ENCODE assay signal across 14 cellular contexts in the genomic region with DNA sequence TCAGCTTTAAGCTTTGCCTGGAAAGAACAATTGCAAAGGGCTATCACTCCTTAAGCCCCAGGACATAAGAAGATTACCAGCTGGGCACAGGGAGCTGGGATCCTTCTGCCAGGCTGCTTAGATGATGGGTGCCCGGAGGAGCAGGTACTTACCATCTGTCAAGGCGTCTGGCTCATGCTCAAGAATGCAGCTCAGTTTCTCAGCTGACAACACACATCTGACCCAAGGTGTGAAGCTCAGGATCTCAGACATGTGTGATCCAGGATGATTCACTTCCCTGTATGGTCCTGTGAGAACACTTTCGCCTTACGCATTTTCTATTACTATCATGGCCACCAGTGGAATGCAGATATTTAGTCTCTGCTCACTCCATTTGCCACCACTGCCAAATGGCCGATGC. TPM values are rescaled to one million over a fixed set of nuclear protein-coding genes. Genes with fewer than 3 reads are reported as not detected.
DNase-seq lines count a peak whose midpoint lies in the region; ATAC-seq lines count a peak whose summit lies in the region.
"Had no signal": no experiment of that assay in that cellular context is flagged by ENCODE, and none has a peak within 500 bp of the region (broad histone marks: within the 10 kb centered on the region; RNA-seq: fewer than 3 reads in every experiment).

No MANE protein-coding gene starts in this region.

- H3K4me3 Mint-ChIP-seq in activated T-cell treated with anti-CD3 and anti-CD28 coated beads, Interleukin-2, amount 50 U/mL, for 24 hours: no peak overlapping the region
- H3K4me3 Mint-ChIP-seq in activated naive CD8-positive, alpha-beta T cell treated with anti-CD3 and anti-CD28 coated beads, Interleukin-2, amount 10 ng/mL, durations not matched to agents 7 days and 5 days: no peak overlapping the region
- H3K4me3 Mint-ChIP-seq: endodermal cell had no signal

- peaks cover 5% of the 10 kb centered on the region for H3K36me3 Mint-ChIP-seq in activated T-cell treated with anti-CD3 and anti-CD28 coated beads, Interleukin-2, amount 50 U/mL, for 24 hours (ENCODE audit: low read depth)
- peaks cover 26% of the 10 kb centered on the region for H3K36me3 Mint-ChIP-seq in activated naive CD8-positive, alpha-beta T cell treated with anti-CD3 and anti-CD28 coated beads, Interleukin-2, amount 10 ng/mL, durations not matched to agents 7 days and 5 days

- no peaks in the 10 kb centered on the region for H3K27me3 ChIP-seq in thymus (ENCODE audit: control insufficient read depth, insufficient read depth)
- H3K27me3 ChIP-seq: gastroesophageal sphincter had no signal

- peaks cover 13% of the 10 kb centered on the region for H3K9me3 Mint-ChIP-seq in activated T-cell treated with anti-CD3 and anti-CD28 coated beads, Interleukin-2, amount 50 U/mL, for 24 hours
- peaks cover 17% of the 10 kb centered on the region for H3K9me3 Mint-ChIP-seq in activated naive CD8-positive, alpha-beta T cell treated with anti-CD3 and anti-CD28 coated beads, Interleukin-2, amount 10 ng/mL, durations not matched to agents 7 days and 5 days
- H3K9me3 Mint-ChIP-seq: endodermal cell had no signal

- no peak for ATAC-seq in activated naive CD8-positive, alpha-beta T cell treated with anti-CD3 and anti-CD28 coated beads, Interleukin-2, amount 10 ng/mL, durations not matched to agents 7 days and 5 days (ENCODE audit: low read depth)
- no peak for ATAC-seq in GM21526 (IDR thresholded peaks at IDR 0.05; ENCODE audit: low FRiP score, unreplicated experiment)
- ATAC-seq: gastroesophageal sphincter, Panc1 had no signal

- H3K36me3 ChIP-seq in thymus (ENCODE audit: control insufficient read depth, insufficient read depth): no peaks in the 10 kb centered on the region
- H3K36me3 ChIP-seq: gastroesophageal sphincter had no signal

- no peak overlapping the region for H3K4me3 ChIP-seq in thymus (ENCODE audit: low read length)
- H3K4me3 ChIP-seq: gastroesophageal sphincter had no signal

- POLR2A ChIA-PET in activated naive CD8-positive, alpha-beta T cell treated with anti-CD3 and anti-CD28 coated beads, Interleukin-2, amount 10 ng/mL, durations not matched to agents 7 days and 5 days (lab: Charles Lee): interaction anchor here (0.9 kb wide), 1 partner anchor 14 kb away, joined by 3 read pairs; a partner anchor contains a TSS

- H3K27ac ChIP-seq in thymus (ENCODE audit: low read depth): peak overlapping the region; percentile 69
- H3K27ac ChIP-seq: gastroesophageal sphincter had no signal

- H3K27me3 Mint-ChIP-seq in activated T-cell treated with anti-CD3 and anti-CD28 coated beads, Interleukin-2, amount 50 U/mL, for 24 hours: no peaks in the 10 kb centered on the region
- H3K27me3 Mint-ChIP-seq in activated naive CD8-positive, alpha-beta T cell treated with anti-CD3 and anti-CD28 coated beads, Interleukin-2, amount 10 ng/mL, durations not matched to agents 7 days and 5 days: peaks cover 4% of the 10 kb centered on the region

- H3K9me3 ChIP-seq in thymus (ENCODE audit: control insufficient read depth): no peaks in the 10 kb centered on the region

- peaks cover 47% of the 10 kb centered on the region for H3K4me1 Mint-ChIP-seq in activated T-cell treated with anti-CD3 and anti-CD28 coated beads, Interleukin-2, amount 50 U/mL, for 24 hours (ENCODE audit: low read depth)
- peaks cover 47% of the 10 kb centered on the region for H3K4me1 Mint-ChIP-seq in activated naive CD8-positive, alpha-beta T cell treated with anti-CD3 and anti-CD28 coated beads, Interleukin-2, amount 10 ng/mL, durations not matched to agents 7 days and 5 days
- H3K4me1 Mint-ChIP-seq: endodermal cell had no signal

- peaks cover 22% of the 10 kb centered on the region for H3K4me1 ChIP-seq in thymus (ENCODE audit: control insufficient read depth, insufficient read depth, low read length)
- H3K4me1 ChIP-seq: gastroesophageal sphincter had no signal

- DNase-seq in activated T-cell treated with anti-CD3 and anti-CD28 coated beads, Interleukin-2, amount 50 U/mL, for 24 hours: no peak
- DNase-seq in activated T-cell treated with anti-CD3 and anti-CD28 coated beads, Interleukin-2, amount 50 U/mL, for 1 hour: no peak
- DNase-seq in NCI-H524 treated with DMSO at 0.1 percent for 48 hours (lab: John Stamatoyannopoulos, UW) (peak; percentile 93), SK-N-DZ (ENCODE audit: low spot score) (no peak), NCI-H748 treated with DMSO at 0.1 percent for 48 hours (lab: John Stamatoyannopoulos, UW) (no peak)
- no peak for DNase-seq in activated naive CD8-positive, alpha-beta T cell treated with anti-CD3 and anti-CD28 coated beads, Interleukin-2, amount 10 ng/mL, durations not matched to agents 7 days and 5 days
- DNase-seq: activated CD4-positive, alpha-beta T cell treated with anti-CD3 and anti-CD28 coated beads, Interleukin-2, amount 50 U/mL, for 4 hours; endodermal cell; MV-4-11; occipital lobe had no signal

- 91% methylated on average over 5 of the region's 5 CpGs for WGBS in thymus

- peak overlapping the region; percentile 47 for H3K27ac Mint-ChIP-seq in activated T-cell treated with anti-CD3 and anti-CD28 coated beads, Interleukin-2, amount 50 U/mL, for 24 hours
- peak overlapping the region; percentile 88 for H3K27ac Mint-ChIP-seq in activated naive CD8-positive, alpha-beta T cell treated with anti-CD3 and anti-CD28 coated beads, Interleukin-2, amount 10 ng/mL, durations not matched to agents 7 days and 5 days
- H3K27ac Mint-ChIP-seq: endodermal cell had no signal

RNA-seq across cellular contexts. Expression of a gene that starts 14.7 kb away (rescaled TPM):
- 10 to 100 TPM in 1 of 2 experiments, 1 to 10 TPM in 1; 9.8 to 11.2 TPM for total RNA-seq in activated naive CD8-positive, alpha-beta T cell treated with anti-CD3 and anti-CD28 coated beads, Interleukin-2, amount 10 ng/mL, durations not matched to agents 7 days and 5 days
- 4.4 TPM for polyA plus RNA-seq in thymus
- polyA plus RNA-seq in SK-N-DZ (2014; cell fraction: cytosol; rRNA removed): 2.4 and 2.8 TPM in 2 replicates
- 2.3 and 3.2 TPM in 2 replicates for polyA plus RNA-seq in SK-N-DZ (2014; cell fraction: nucleus; rRNA removed)
